ENCODE assay signal across 13 cellular contexts in the genomic region with DNA sequence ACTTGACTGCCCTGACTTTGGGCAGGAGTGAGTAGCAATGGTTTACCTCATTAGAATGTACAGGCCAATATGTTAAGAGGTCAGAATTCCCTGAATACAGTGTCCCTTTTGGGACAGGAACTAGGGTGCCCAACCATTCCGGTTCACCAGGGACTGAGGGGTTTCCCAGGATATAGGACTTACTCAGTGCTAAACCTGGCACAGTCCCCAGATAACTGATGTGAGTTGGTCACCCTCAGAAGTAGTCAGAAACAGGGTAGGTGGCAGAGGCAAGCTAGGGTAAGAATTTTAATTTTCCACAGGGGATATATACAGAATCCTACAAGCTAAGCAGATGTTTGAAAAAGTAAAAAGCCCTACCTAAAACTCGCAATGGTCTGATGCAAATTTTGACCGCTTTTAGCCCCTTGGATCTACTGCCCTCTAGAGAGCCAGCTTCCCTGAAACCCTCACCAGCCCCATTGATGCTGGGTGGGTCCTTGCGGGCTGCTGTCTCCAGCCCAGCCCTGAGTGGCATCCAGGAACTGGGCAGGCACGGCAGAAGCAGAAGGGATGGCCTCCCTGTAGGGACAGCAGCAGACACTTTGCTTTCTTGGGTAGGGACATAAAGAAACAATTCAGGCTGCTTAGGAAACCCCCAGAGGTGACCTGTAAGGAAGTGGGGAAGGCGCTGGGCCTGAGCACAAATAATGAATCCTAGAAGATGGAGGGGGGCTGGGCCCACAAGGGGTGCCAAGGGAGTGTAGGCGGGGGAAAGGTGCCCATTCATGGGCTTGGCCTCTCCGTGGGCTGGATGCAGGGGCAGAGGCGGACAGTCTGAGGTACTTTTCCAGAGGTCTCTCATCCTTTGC.
DNase-seq lines count a peak whose midpoint lies in the region; ATAC-seq and TF ChIP-seq lines count a peak whose summit lies in the region.
"Had no signal": no experiment of that assay in that cellular context is flagged by ENCODE, and none has a peak within 500 bp of the region (broad histone marks: within the 10 kb centered on the region; RNA-seq: fewer than 3 reads in every experiment).

No MANE protein-coding gene starts in this region.

- no peak overlapping the region for H4K5ac ChIP-seq in IMR-90 (ENCODE audit: low read depth, low read length)

- no peaks in the 10 kb centered on the region for H3K9me3 Mint-ChIP-seq in neural progenitor cell

- H3F3A ChIP-seq in neural progenitor cell (ENCODE audit: low read depth) (no peaks in the 10 kb centered on the region), smooth muscle cell (ENCODE audit: low read depth) (no peaks in the 10 kb centered on the region)

- no peak overlapping the region for H2BK20ac ChIP-seq in IMR-90 (ENCODE audit: low read depth, low read length)

- H4K8ac ChIP-seq in IMR-90 (ENCODE audit: low read depth in 2 of 2, low read length in 2 of 2), result no peak overlapping the region

- H3K36me3 ChIP-seq in IMR-90 (ENCODE audit: control insufficient read depth, insufficient read depth, low read length) (no peaks in the 10 kb centered on the region), neural progenitor cell (no peaks in the 10 kb centered on the region), smooth muscle cell (ENCODE audit: low read depth) (no peaks in the 10 kb centered on the region)
- H3K36me3 ChIP-seq: sigmoid colon, thoracic aorta had no signal

- H3K56ac ChIP-seq in IMR-90 (ENCODE audit: extremely low read depth, insufficient read depth, low read length), result no peak overlapping the region

- no TSS peak for BruUV-seq in IMR-90 (replicated peaks; lab: Mats Ljungman, UMichigan)

- no peak for TF ChIP-seq CTCF in IMR-90 (conservative IDR thresholded peaks at IDR 0.05; ENCODE audit: low read depth, low read length)
- TF ChIP-seq CTCF in neural progenitor cell (IDR thresholded peaks at IDR 0.05), result peak; percentile 25
- no peak for TF ChIP-seq CTCF in smooth muscle cell (IDR thresholded peaks at IDR 0.05; ENCODE audit: borderline replicate concordance, insufficient read depth, poor library complexity, severe bottlenecking)

- no peak for ATAC-seq in IMR-90 (ENCODE audit: low read depth)
- ATAC-seq in Right ventricle myocardium inferior, result no peak

- H4K91ac ChIP-seq in IMR-90 (ENCODE audit: insufficient read depth, low read depth, low read length), result no peak overlapping the region

- peak overlapping the region; percentile 60 for H3K27ac Mint-ChIP-seq in neural progenitor cell

- peak; percentile 23 for DNase-seq in NCI-H146 (lab: John Stamatoyannopoulos, UW)
- no peak for DNase-seq in NCI-H146 treated with DMSO at 0.1 percent for 48 hours (lab: John Stamatoyannopoulos, UW; ENCODE audit: unreplicated experiment)
- peak; percentile 41 for DNase-seq in IMR-90
- peak; percentile 47 for DNase-seq in astrocyte of the hippocampus (ENCODE audit: low read depth, low spot score)
- no peak for DNase-seq in neural progenitor cell (ENCODE audit: low spot score)
- no peak for DNase-seq in smooth muscle cell (lab: John Stamatoyannopoulos, UW; ENCODE audit: unreplicated experiment)
- DNase-seq in NCI-H2196 (lab: John Stamatoyannopoulos, UW; ENCODE audit: unreplicated experiment), result no peak
- no peak for DNase-seq in Right ventricle myocardium inferior (ENCODE audit: missing footprints)
- DNase-seq: activated CD4-positive, alpha-beta T cell treated with anti-CD3 and anti-CD28 coated beads for 4 hours; activated gamma-delta T cell; cerebellar nuclear complex had no signal

- H3K27ac ChIP-seq in IMR-90 (ENCODE audit: insufficient read depth, low read length) (no peak overlapping the region), neural progenitor cell (no peak overlapping the region), smooth muscle cell (ENCODE audit: low read depth) (no peak overlapping the region)
- H3K27ac ChIP-seq: sigmoid colon, thoracic aorta had no signal

- H3K27me3 ChIP-seq in IMR-90 (ENCODE audit: control insufficient read depth, insufficient read depth, low read length) (no peaks in the 10 kb centered on the region), neural progenitor cell (no peaks in the 10 kb centered on the region), smooth muscle cell (ENCODE audit: low read depth) (no peaks in the 10 kb centered on the region)
- H3K27me3 ChIP-seq: sigmoid colon had no signal

- H3K4me3 Mint-ChIP-seq in neural progenitor cell, result no peak overlapping the region

- H2AK9ac ChIP-seq in IMR-90 (replicated peaks; ENCODE audit: low read depth, low read length, poor library complexity), result no peak overlapping the region

- peaks cover 3% of the 10 kb centered on the region for H3K27me3 Mint-ChIP-seq in neural progenitor cell (ENCODE audit: insufficient read depth, low read depth)

- H2AFZ ChIP-seq in IMR-90 (replicated peaks; ENCODE audit: low read length, poor library complexity) (no peak overlapping the region), neural progenitor cell (replicated peaks) (no peak overlapping the region), smooth muscle cell (ENCODE audit: low read depth) (no peak overlapping the region)

- no peaks in the 10 kb centered on the region for H3K79me1 ChIP-seq in IMR-90 (ENCODE audit: low read depth in 1 of 2, low read length in 2 of 2)

- no peaks in the 10 kb centered on the region for H3K9me3 ChIP-seq in IMR-90 (ENCODE audit: control insufficient read depth, insufficient read depth, low read length)
- H3K9me3 ChIP-seq in neural progenitor cell (ENCODE audit: low read depth), result no peaks in the 10 kb centered on the region
- no peaks in the 10 kb centered on the region for H3K9me3 ChIP-seq in smooth muscle cell (replicated peaks; ENCODE audit: low read depth)
- H3K9me3 ChIP-seq: sigmoid colon, thoracic aorta had no signal

- POLR2A ChIA-PET in IMR-90 (lab: Charles Lee; ENCODE audit: unreplicated experiment), result no interaction called here

- no peak overlapping the region for H2BK5ac ChIP-seq in IMR-90 (ENCODE audit: low read depth, low read length, poor library complexity, severe bottlenecking)

- H3K9me1 ChIP-seq in IMR-90 (ENCODE audit: insufficient read depth, low read length), result no peaks in the 10 kb centered on the region

- intact Hi-C loops in IMR-90 (cut with micrococcal nuclease) (no loop called here), Right ventricle myocardium inferior (cut with DNase I) (loop anchor here (10.0 kb wide), 1 partner anchor 57 kb away; no protein-coding TSS in a partner anchor)

- H3K14ac ChIP-seq in IMR-90 (replicated peaks; ENCODE audit: low read depth, low read length), result no peak overlapping the region

- H3K4me2 ChIP-seq in IMR-90 (ENCODE audit: low read depth, low read length), result no peak overlapping the region
- H3K4me2 ChIP-seq in neural progenitor cell, result no peak overlapping the region
- H3K4me2 ChIP-seq in smooth muscle cell, result no peak overlapping the region

- no peak overlapping the region for H3K4ac ChIP-seq in IMR-90 (ENCODE audit: low read depth, low read length)

- H4K20me1 ChIP-seq in IMR-90 (ENCODE audit: insufficient read depth, low read length) (no peaks in the 10 kb centered on the region), neural progenitor cell (ENCODE audit: low read depth) (no peaks in the 10 kb centered on the region), smooth muscle cell (ENCODE audit: low read depth) (no peaks in the 10 kb centered on the region)

- no peak overlapping the region for H3K18ac ChIP-seq in IMR-90 (ENCODE audit: low read depth, low read length)

- H3K79me2 ChIP-seq in neural progenitor cell (ENCODE audit: low read depth) (no peaks in the 10 kb centered on the region), smooth muscle cell (ENCODE audit: low read depth) (no peaks in the 10 kb centered on the region)

- TF ChIP-seq RAD21 in IMR-90 (IDR thresholded peaks at IDR 0.05; ENCODE audit: low read length), result no peak

- H3K4me1 Mint-ChIP-seq in neural progenitor cell, result peaks cover 14% of the 10 kb centered on the region

- H2BK120ac ChIP-seq in IMR-90 (ENCODE audit: low read depth, low read length), result no peak overlapping the region

- CTCF ChIA-PET in IMR-90 (lab: Yijun Ruan, JAX), result no interaction called here

- no peak overlapping the region for H2AK5ac ChIP-seq in IMR-90 (ENCODE audit: low read depth, low read length)

- WGBS in IMR-90 (ENCODE audit: extremely low coverage in 2 of 2, insufficient read length in 1 of 2), 2 experiments, result 81% methylated on average over 5 of the region's 9 CpGs; no CpG with 5 or more reads in 1 of the 2 experiments
- 90% methylated on average over 9 of the region's 9 CpGs for WGBS in smooth muscle cell (ENCODE audit: low lambda C conversion rate)

- TF ChIP-seq POLR2A in IMR-90 (IDR thresholded peaks at IDR 0.05; ENCODE audit: low read depth, low read length), result no peak

- H3K36me3 Mint-ChIP-seq in neural progenitor cell, result no peaks in the 10 kb centered on the region

- H3K4me1 ChIP-seq in IMR-90 (ENCODE audit: control insufficient read depth, insufficient read depth, low read length) (no peaks in the 10 kb centered on the region), neural progenitor cell (no peaks in the 10 kb centered on the region), smooth muscle cell (ENCODE audit: low read depth) (no peaks in the 10 kb centered on the region)
- H3K4me1 ChIP-seq: sigmoid colon had no signal

- peak overlapping the region; percentile 44; the same call in 1 of the 2 replicates for H3K23ac ChIP-seq in IMR-90 (ENCODE audit: low read depth, low read length)

- H3K9ac ChIP-seq in IMR-90 (ENCODE audit: low read depth, low read length) (no peak overlapping the region), neural progenitor cell (no peak overlapping the region), smooth muscle cell (ENCODE audit: low read depth) (no peak overlapping the region)

- H2BK15ac ChIP-seq in IMR-90 (ENCODE audit: low read depth, low read length), result no peak overlapping the region

- in situ Hi-C loops in IMR-90 (cut with MboI; ENCODE audit: low sequenced_read_pairs), result no loop called here

- dilution Hi-C loops in IMR-90 (cut with HindIII; ENCODE audit: low sequenced_read_pairs, unreplicated experiment), result no loop called here

- no peak overlapping the region for H3K4me3 ChIP-seq in IMR-90 (ENCODE audit: insufficient read depth, low read depth, low read length)
- no peak overlapping the region for H3K4me3 ChIP-seq in neural progenitor cell
- H3K4me3 ChIP-seq in smooth muscle cell, result no peak overlapping the region
- H3K4me3 ChIP-seq: sigmoid colon, thoracic aorta had no signal

TF ChIP-seq in IMR-90, 13 proteins besides CTCF, POLR2A, EP300 and RAD21:
- TF ChIP-seq RCOR1 (IDR thresholded peaks at IDR 0.05; ENCODE audit: insufficient replicate concordance, low read length) (no peak), NFE2L2 (IDR thresholded peaks at IDR 0.05; ENCODE audit: low read depth, low read length) (no peak), MXI1 (IDR thresholded peaks at IDR 0.05; ENCODE audit: borderline replicate concordance, low read depth, low read length) (no peak)

Comparison
In these comparisons a context has a peak if more than half of its experiments do, and no peak if none do; other contexts are left out.
1. DNase-seq: peak in NCI-H146 (single experiment), IMR-90 (single experiment) and astrocyte of the hippocampus (single experiment); none in NCI-H146 treated with DMSO at 0.1 percent for 48 hours (single experiment), neural progenitor cell (single experiment), smooth muscle cell (single experiment), NCI-H2196 (single experiment) and Right ventricle myocardium inferior (single experiment).